Comparison of ENCODE assay signal across 7 cellular contexts in the genomic region with DNA sequence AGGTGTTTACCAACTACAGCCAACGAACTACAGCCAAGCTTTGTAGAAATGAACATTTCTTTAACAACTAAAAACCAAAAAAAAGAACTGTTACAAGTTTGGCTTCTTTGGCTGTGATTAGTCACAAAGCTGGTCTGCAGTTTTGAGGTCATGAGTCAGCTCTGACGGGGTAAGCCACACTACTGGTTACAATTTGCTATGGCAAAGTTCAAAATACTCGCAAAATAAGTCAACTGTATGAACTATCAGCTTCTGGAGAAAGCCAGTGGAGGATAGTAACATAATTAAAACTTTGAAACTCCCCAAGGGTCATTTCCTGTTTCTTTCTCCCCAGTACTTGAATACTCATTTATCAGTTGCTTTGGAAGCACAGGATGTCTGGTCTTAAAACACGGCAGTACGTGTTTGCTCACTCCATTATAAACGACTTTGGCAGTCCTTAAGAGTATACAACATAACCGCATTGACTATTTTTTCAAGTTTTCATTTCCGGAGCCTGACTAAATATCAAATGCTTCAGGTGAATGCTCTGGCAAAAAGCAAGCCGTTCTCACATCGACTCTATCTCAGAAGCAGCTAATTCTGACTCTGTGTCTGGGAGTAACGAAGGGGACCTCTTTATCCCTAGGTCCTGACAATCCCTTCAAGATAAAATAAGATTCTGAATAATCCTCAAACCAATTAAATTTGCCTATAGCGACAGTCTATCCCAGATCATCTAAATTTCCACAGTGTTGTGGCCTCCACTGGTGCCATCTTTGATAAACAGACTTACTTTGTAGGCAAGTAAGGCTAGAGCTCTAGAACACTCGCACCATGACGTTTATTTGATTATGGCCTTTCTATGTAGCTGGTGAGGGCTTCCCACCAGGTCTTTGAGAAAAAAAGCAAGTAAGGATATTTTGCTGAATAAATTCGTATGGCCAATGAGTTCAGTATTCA. TPM values are rescaled to one million over a fixed set of nuclear protein-coding genes. Genes with fewer than 3 reads are reported as not detected.
A peak's percentile ranks its signal among the peaks of the same experiment; 100 is the strongest.
DNase-seq lines count a peak whose midpoint lies in the region; ATAC-seq, FAIRE-seq and TF ChIP-seq lines count a peak whose summit lies in the region.

No MANE protein-coding gene starts in this region.

- no peaks in the 10 kb centered on the region for H3K27me3 Mint-ChIP-seq in natural killer cell (ENCODE audit: low read depth in 2 of 2)

- DNase-seq in T-helper 2 cell (peak in 4 of 5 experiments; percentile 27 to 96 (median 62)), bronchial epithelial cell (ENCODE audit: low read depth) (peak; percentile 97), natural killer cell (peak; percentile 63), transverse colon (peak; percentile 20), D341Med (ENCODE audit: low spot score) (no peak)

- H3K36me3 Mint-ChIP-seq in natural killer cell: no peaks in the 10 kb centered on the region

- WGBS in transverse colon (ENCODE audit: low coverage in 1 of 2), 2 donors: 54 to 55% methylated on average over 14 to 15 of the region's 15 CpGs

- H3K9me3 ChIP-seq in transverse colon: no peaks in the 10 kb centered on the region

- H3K27me3 ChIP-seq in bronchial epithelial cell (ENCODE audit: control insufficient read depth, insufficient read depth, low read length) (no peaks in the 10 kb centered on the region), transverse colon (peaks cover 3% of the 10 kb centered on the region)

- no peak for TF ChIP-seq POLR2A in transverse colon (IDR thresholded peaks at IDR 0.05)

- no peak for FAIRE-seq in bronchial epithelial cell (lab: Jason Lieb, UNC)

- H3K4me1 ChIP-seq in transverse colon: no peaks in the 10 kb centered on the region

- TF ChIP-seq CTCF in bronchial epithelial cell (IDR thresholded peaks at IDR 0.05; ENCODE audit: insufficient read depth, low read length, severe bottlenecking): no peak
- no peak for TF ChIP-seq CTCF in natural killer cell (IDR thresholded peaks at IDR 0.05)
- no peak for TF ChIP-seq CTCF in transverse colon (IDR thresholded peaks at IDR 0.05)

- peaks cover 36 to 37% of the 10 kb centered on the region in 2 donors for H3K4me1 Mint-ChIP-seq in natural killer cell

- TF ChIP-seq EP300 in transverse colon (IDR thresholded peaks at IDR 0.05; ENCODE audit: low read depth): no peak

- peak overlapping the region; percentile 20 to 63 (median 56) for H3K27ac ChIP-seq in transverse colon

- no peak overlapping the region for H3K4me3 ChIP-seq in bronchial epithelial cell (ENCODE audit: low read depth, low read length)
- no peak overlapping the region for H3K4me3 ChIP-seq in transverse colon

- H3K4me3 Mint-ChIP-seq in natural killer cell: peak overlapping the region; percentile 84

- ATAC-seq in GM19023 (IDR thresholded peaks at IDR 0.05; ENCODE audit: unreplicated experiment): peak; percentile 57
- peak; percentile 75 for ATAC-seq in HG03280 (IDR thresholded peaks at IDR 0.05; ENCODE audit: unreplicated experiment)
- ATAC-seq in natural killer cell: peak; percentile 74 to 86 (median 83)

- intact Hi-C loops in natural killer cell (cut with micrococcal nuclease) (loop anchor here (1.0 kb wide), 3 partner anchors 10 to 77 kb away; a partner anchor contains a TSS), transverse colon (cut with DNase I; ENCODE audit: low total_unique reads) (no loop called here)

- H3K27ac Mint-ChIP-seq in natural killer cell: peak overlapping the region; percentile 99 to 100

- H3K36me3 ChIP-seq in bronchial epithelial cell (ENCODE audit: control insufficient read depth, insufficient read depth, low read length) (no peaks in the 10 kb centered on the region), transverse colon (no peaks in the 10 kb centered on the region)

- H3K9me3 Mint-ChIP-seq in natural killer cell: no peaks in the 10 kb centered on the region

- in situ Hi-C loops in transverse colon (cut with MboI; ENCODE audit: low pct_ligation_motif_present in 1 of 4, low pct_unique_long_range_greater_than_20kb in 1 of 4, low sequenced_read_pairs in 3 of 4): no loop called here

RNA-seq across cellular contexts. Expression of a gene that starts 10.6 kb away (rescaled TPM):
- total RNA-seq in bronchial epithelial cell: 16.9 and 27.9 TPM in 2 replicates
- total RNA-seq in natural killer cell: 10 to 100 TPM; 11.1 to 24.0 (median 19.1) TPM
- total RNA-seq in transverse colon: 1 to 10 TPM; 4.2 to 8.4 (median 7.0) TPM
